ENCODE assay signal across 16 cellular contexts in the genomic region with DNA sequence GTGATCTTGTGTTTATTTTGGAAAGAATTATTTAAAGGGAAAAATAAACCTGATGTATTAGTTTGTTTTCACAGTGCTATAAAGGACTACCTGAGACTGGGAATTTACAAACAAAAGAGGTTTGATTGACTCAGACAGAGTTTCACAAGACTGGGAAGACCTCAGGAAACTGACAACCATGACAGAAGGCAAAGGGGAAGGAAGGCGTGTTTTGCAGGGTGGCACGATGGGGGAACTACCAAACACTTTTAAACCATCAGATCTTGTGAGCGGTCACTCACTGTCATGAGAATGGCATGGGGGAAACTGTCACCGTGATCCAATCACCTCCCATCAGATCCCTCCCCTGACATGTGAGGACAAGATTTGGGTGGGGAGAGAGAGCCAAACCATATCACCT.
"Had no signal": no experiment of that assay in that cellular context is flagged by ENCODE, and none has a peak within 500 bp of the region (broad histone marks: within the 10 kb centered on the region; RNA-seq: fewer than 3 reads in every experiment).

No MANE protein-coding gene starts in this region.

- H3K27ac ChIP-seq: brain microvascular endothelial cell, right atrium auricular region, tibial nerve had no signal

- H3K27me3 ChIP-seq: brain microvascular endothelial cell, right atrium auricular region, tibial nerve had no signal

- H3K4me1 ChIP-seq: right atrium auricular region had no signal

- DNase-seq: activated CD4-positive, alpha-beta T cell treated with anti-CD3 and anti-CD28 coated beads, Interleukin-2, amount 50 U/mL, for 1 hour; activated CD8-positive, alpha-beta memory T cell treated with anti-CD3 and anti-CD28 coated beads for 24 hours; activated naive CD4-positive, alpha-beta T cell treated with Interleukin-2 at 50 U/mL for 16 hours; anterior cingulate cortex; brain microvascular endothelial cell; cerebellar nuclear complex; effector CD8-positive, alpha-beta T cell; head of caudate nucleus; occipital lobe; small intestine; stimulated activated CD4-positive, alpha-beta T cell treated with anti-CD3 and anti-CD28 coated beads, Interleukin-4, amount 100 ng/mL, for 24 hours; stimulated activated naive CD4-positive, alpha-beta T cell treated with Interleukin-2 at 50 U/mL for 16 hours; substantia nigra had no signal

- H3K4me3 Mint-ChIP-seq: nephron had no signal

- H3K9me3 Mint-ChIP-seq: nephron had no signal

- H3K9me3 ChIP-seq: right atrium auricular region, tibial nerve had no signal

- H3K36me3 ChIP-seq: brain microvascular endothelial cell, right atrium auricular region, tibial nerve had no signal

- H3K4me3 ChIP-seq: right atrium auricular region, tibial nerve had no signal
